In genomic region chr1:48916121-48917069, GRCh38 we compare ENCODE assay signal across 8 cellular contexts.
A peak's percentile ranks its signal among the peaks of the same experiment; 100 is the strongest.
DNase-seq lines count a peak whose midpoint lies in the region; ATAC-seq and TF ChIP-seq lines count a peak whose summit lies in the region.

No MANE protein-coding gene starts in this region.

- peak; percentile 4 for DNase-seq in activated CD8-positive, alpha-beta T cell treated with anti-CD3 and anti-CD28 coated beads for 36 hours
- DNase-seq in activated CD8-positive, alpha-beta T cell treated with anti-CD3 and anti-CD28 coated beads, Interleukin-2, amount 10 ng/mL, durations not matched to agents 7 days and 5 days: no peak
- DNase-seq in NCI-H2029 (lab: John Stamatoyannopoulos, UW) (peak; percentile 61), ascending aorta (ENCODE audit: low spot score in 2 of 2) (no peak), left kidney (ENCODE audit: low read depth, low spot score) (peak; percentile 84)
- no peak for DNase-seq in activated naive CD4-positive, alpha-beta T cell treated with anti-CD3 and anti-CD28 coated beads for 36 hours
- DNase-seq in stimulated activated CD4-positive, alpha-beta T cell treated with anti-CD3 and anti-CD28 coated beads, Interleukin-2, amount 100 ng/mL, for 48 hours: no peak

- ATAC-seq in activated CD8-positive, alpha-beta T cell treated with anti-CD3 and anti-CD28 coated beads for 36 hours: no peak
- no peak for ATAC-seq in activated CD8-positive, alpha-beta T cell treated with anti-CD3 and anti-CD28 coated beads, Interleukin-2, amount 10 ng/mL, durations not matched to agents 7 days and 5 days
- no peak for ATAC-seq in HG03460 (IDR thresholded peaks at IDR 0.05; ENCODE audit: unreplicated experiment)

- no peak overlapping the region for H3K4me3 Mint-ChIP-seq in activated CD8-positive, alpha-beta T cell treated with anti-CD3 and anti-CD28 coated beads for 36 hours
- no peak overlapping the region for H3K4me3 Mint-ChIP-seq in activated CD8-positive, alpha-beta T cell treated with anti-CD3 and anti-CD28 coated beads, Interleukin-2, amount 10 ng/mL, durations not matched to agents 7 days and 5 days
- H3K4me3 Mint-ChIP-seq in activated naive CD4-positive, alpha-beta T cell treated with anti-CD3 and anti-CD28 coated beads for 36 hours: no peak overlapping the region

- H3K36me3 ChIP-seq in ascending aorta: no peaks in the 10 kb centered on the region

- POLR2A ChIA-PET in activated CD8-positive, alpha-beta T cell treated with anti-CD3 and anti-CD28 coated beads for 36 hours (lab: Charles Lee): no interaction called here
- POLR2A ChIA-PET in activated CD8-positive, alpha-beta T cell treated with anti-CD3 and anti-CD28 coated beads, Interleukin-2, amount 10 ng/mL, durations not matched to agents 7 days and 5 days (lab: Charles Lee): no interaction called here

- peaks cover 0 to 3% of the 10 kb centered on the region in 2 donors for H3K4me1 ChIP-seq in ascending aorta

- no peak overlapping the region for H3K27ac ChIP-seq in ascending aorta

- intact Hi-C loops in activated CD8-positive, alpha-beta T cell treated with anti-CD3 and anti-CD28 coated beads for 36 hours (cut with micrococcal nuclease): no loop called here
- intact Hi-C loops in ascending aorta (cut with DNase I): no loop called here
- intact Hi-C loops in activated naive CD4-positive, alpha-beta T cell treated with anti-CD3 and anti-CD28 coated beads for 36 hours (cut with micrococcal nuclease): loop anchor here (2.0 kb wide), 1 partner anchor 1416 kb away; no protein-coding TSS in a partner anchor

- CTCF ChIA-PET in activated CD8-positive, alpha-beta T cell treated with anti-CD3 and anti-CD28 coated beads for 36 hours (lab: Charles Lee): interaction anchor here (1.0 kb wide), 1 partner anchor 57 kb away, joined by 3 read pairs; no protein-coding TSS in a partner anchor
- CTCF ChIA-PET in activated CD8-positive, alpha-beta T cell treated with anti-CD3 and anti-CD28 coated beads, Interleukin-2, amount 10 ng/mL, durations not matched to agents 7 days and 5 days (lab: Charles Lee): no interaction called here
- CTCF ChIA-PET in activated naive CD4-positive, alpha-beta T cell treated with anti-CD3 and anti-CD28 coated beads for 36 hours (lab: Charles Lee): no interaction called here

- no peaks in the 10 kb centered on the region for H3K9me3 Mint-ChIP-seq in activated CD8-positive, alpha-beta T cell treated with anti-CD3 and anti-CD28 coated beads for 36 hours
- H3K9me3 Mint-ChIP-seq in activated CD8-positive, alpha-beta T cell treated with anti-CD3 and anti-CD28 coated beads, Interleukin-2, amount 10 ng/mL, durations not matched to agents 7 days and 5 days (ENCODE audit: insufficient read depth): no peaks in the 10 kb centered on the region
- H3K9me3 Mint-ChIP-seq in activated naive CD4-positive, alpha-beta T cell treated with anti-CD3 and anti-CD28 coated beads for 36 hours: no peaks in the 10 kb centered on the region

- no peaks in the 10 kb centered on the region for H3K4me1 Mint-ChIP-seq in activated CD8-positive, alpha-beta T cell treated with anti-CD3 and anti-CD28 coated beads for 36 hours (ENCODE audit: low read depth)
- no peaks in the 10 kb centered on the region for H3K4me1 Mint-ChIP-seq in activated CD8-positive, alpha-beta T cell treated with anti-CD3 and anti-CD28 coated beads, Interleukin-2, amount 10 ng/mL, durations not matched to agents 7 days and 5 days (ENCODE audit: low read depth)
- no peaks in the 10 kb centered on the region for H3K4me1 Mint-ChIP-seq in activated naive CD4-positive, alpha-beta T cell treated with anti-CD3 and anti-CD28 coated beads for 36 hours (ENCODE audit: low read depth)

- H3K4me3 ChIP-seq in ascending aorta: no peak overlapping the region

- no peaks in the 10 kb centered on the region for H3K27me3 ChIP-seq in ascending aorta

- peak; percentile 44 for TF ChIP-seq CTCF in activated CD8-positive, alpha-beta T cell treated with anti-CD3 and anti-CD28 coated beads for 36 hours (IDR thresholded peaks at IDR 0.05)
- TF ChIP-seq CTCF in ascending aorta (IDR thresholded peaks at IDR 0.05): peak in 2 of 3 experiments; percentile 5 to 10

- no peak overlapping the region for H3K27ac Mint-ChIP-seq in activated CD8-positive, alpha-beta T cell treated with anti-CD3 and anti-CD28 coated beads for 36 hours
- H3K27ac Mint-ChIP-seq in activated CD8-positive, alpha-beta T cell treated with anti-CD3 and anti-CD28 coated beads, Interleukin-2, amount 10 ng/mL, durations not matched to agents 7 days and 5 days: no peak overlapping the region
- no peak overlapping the region for H3K27ac Mint-ChIP-seq in activated naive CD4-positive, alpha-beta T cell treated with anti-CD3 and anti-CD28 coated beads for 36 hours

- H3K36me3 Mint-ChIP-seq in activated CD8-positive, alpha-beta T cell treated with anti-CD3 and anti-CD28 coated beads for 36 hours (ENCODE audit: low read depth): no peaks in the 10 kb centered on the region
- no peaks in the 10 kb centered on the region for H3K36me3 Mint-ChIP-seq in activated CD8-positive, alpha-beta T cell treated with anti-CD3 and anti-CD28 coated beads, Interleukin-2, amount 10 ng/mL, durations not matched to agents 7 days and 5 days (ENCODE audit: low read depth)
- no peaks in the 10 kb centered on the region for H3K36me3 Mint-ChIP-seq in activated naive CD4-positive, alpha-beta T cell treated with anti-CD3 and anti-CD28 coated beads for 36 hours (ENCODE audit: low read depth)

- H3K27me3 Mint-ChIP-seq in activated CD8-positive, alpha-beta T cell treated with anti-CD3 and anti-CD28 coated beads for 36 hours: peaks cover 2% of the 10 kb centered on the region
- peaks cover 2% of the 10 kb centered on the region for H3K27me3 Mint-ChIP-seq in activated CD8-positive, alpha-beta T cell treated with anti-CD3 and anti-CD28 coated beads, Interleukin-2, amount 10 ng/mL, durations not matched to agents 7 days and 5 days (ENCODE audit: low read depth)
- H3K27me3 Mint-ChIP-seq in activated naive CD4-positive, alpha-beta T cell treated with anti-CD3 and anti-CD28 coated beads for 36 hours (ENCODE audit: low read depth): peaks cover 5% of the 10 kb centered on the region

- no peaks in the 10 kb centered on the region for H3K9me3 ChIP-seq in ascending aorta

Comparison
In these comparisons a context has a peak if more than half of its experiments do, and no peak if none do; other contexts are left out.
1. DNase-seq: peak in activated CD8-positive, alpha-beta T cell treated with anti-CD3 and anti-CD28 coated beads for 36 hours (single experiment), NCI-H2029 (single experiment) and left kidney (single experiment); none in activated CD8-positive, alpha-beta T cell treated with anti-CD3 and anti-CD28 coated beads, Interleukin-2, amount 10 ng/mL, durations not matched to agents 7 days and 5 days (single experiment), ascending aorta (0 of 2), activated naive CD4-positive, alpha-beta T cell treated with anti-CD3 and anti-CD28 coated beads for 36 hours (single experiment) and stimulated activated CD4-positive, alpha-beta T cell treated with anti-CD3 and anti-CD28 coated beads, Interleukin-2, amount 100 ng/mL, for 48 hours (0 of 2).